Comparison of ENCODE assay signal across 31 cellular contexts in the genomic region with DNA sequence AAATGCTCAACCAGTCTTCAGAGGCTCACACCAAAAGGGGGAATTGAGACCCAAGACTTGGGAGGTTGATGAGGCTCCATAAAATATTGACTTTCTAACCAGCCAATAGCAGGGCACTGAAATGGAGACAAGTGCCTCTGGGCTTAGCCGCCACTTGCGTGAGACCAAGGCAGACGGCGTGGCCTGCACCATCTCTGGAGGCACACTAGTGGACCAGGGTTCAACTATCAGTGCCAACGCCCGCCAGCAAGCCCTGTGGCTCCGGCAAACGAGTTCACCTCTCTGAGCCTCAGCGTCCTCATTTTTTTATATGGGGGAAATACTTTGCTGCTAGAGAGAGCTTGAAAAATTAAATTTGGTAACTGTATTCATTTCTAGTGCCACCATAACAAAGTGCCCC. TPM values are rescaled to one million over a fixed set of nuclear protein-coding genes. Genes with fewer than 3 reads are reported as not detected.
"Had no signal": no experiment of that assay in that cellular context is flagged by ENCODE, and none has a peak within 500 bp of the region (broad histone marks: within the 10 kb centered on the region; RNA-seq: fewer than 3 reads in every experiment).

No MANE protein-coding gene starts in this region.

- H3K4me1 Mint-ChIP-seq: activated CD4-positive, alpha-beta T cell treated with anti-CD3 and anti-CD28 coated beads for 36 hours; activated CD4-positive, alpha-beta T cell treated with anti-CD3 and anti-CD28 coated beads, Interleukin-2, amount 10 ng/mL, durations not matched to agents 24 days and 14 days; activated naive CD4-positive, alpha-beta T cell treated with anti-CD3 and anti-CD28 coated beads, Interleukin-2, amount 50 U/mL, for 24 hours; activated naive CD8-positive, alpha-beta T cell treated with anti-CD3 and anti-CD28 coated beads for 36 hours had no signal

- ATAC-seq: activated CD4-positive, alpha-beta T cell treated with anti-CD3 and anti-CD28 coated beads for 36 hours; activated CD8-positive, alpha-beta memory T cell treated with anti-CD3 and anti-CD28 coated beads, Interleukin-2, amount 10 ng/mL, durations not matched to agents 7 days and 5 days; activated CD8-positive, alpha-beta T cell treated with anti-CD3 and anti-CD28 coated beads, Interleukin-2, amount 10 ng/mL, durations not matched to agents 7 days and 5 days; effector memory CD8-positive, alpha-beta T cell; foreskin keratinocyte; gastrocnemius medialis had no signal

- H3K9me3 Mint-ChIP-seq: activated CD4-positive, alpha-beta memory T cell treated with anti-CD3 and anti-CD28 coated beads for 36 hours; activated CD4-positive, alpha-beta T cell treated with anti-CD3 and anti-CD28 coated beads, Interleukin-2, amount 10 ng/mL, durations not matched to agents 24 days and 14 days; activated naive CD4-positive, alpha-beta T cell treated with anti-CD3 and anti-CD28 coated beads for 36 hours; activated naive CD4-positive, alpha-beta T cell treated with anti-CD3 and anti-CD28 coated beads, Interleukin-2, amount 50 U/mL, for 24 hours; activated naive CD8-positive, alpha-beta T cell treated with anti-CD3 and anti-CD28 coated beads for 36 hours; activated T-helper 1 cell treated with anti-CD3 and anti-CD28 coated beads, Interleukin-12 subunit alpha, Interleukin-12 subunit beta, Interleukin-2, Interleukin-4 antibody, amounts not matched to agents 30 ng/mL and 10 ng/mL and 1 ng/mL, durations not matched to agents 14 hours and 24 hours and 36 hours; activated T-helper 2 cell treated with anti-CD3 and anti-CD28 coated beads, Interferon-gamma antibody, Interleukin-2, Interleukin-4, amounts not matched to agents 10 μg/mL and 5 μg/mL and 100 μg/mL, durations not matched to agents 14 hours and 24 hours and 36 hours; central memory CD8-positive, alpha-beta T cell; effector memory CD8-positive, alpha-beta T cell had no signal

- DNase-seq: activated CD4-positive, alpha-beta memory T cell treated with anti-CD3 and anti-CD28 coated beads for 36 hours; activated CD4-positive, alpha-beta T cell treated with anti-CD3 and anti-CD28 coated beads for 36 hours; activated CD4-positive, alpha-beta T cell treated with anti-CD3 and anti-CD28 coated beads, Interleukin-2, amount 10 ng/mL, durations not matched to agents 24 days and 14 days; activated CD4-positive, CD25-positive, alpha-beta regulatory T cell; activated CD4-positive, CD25-positive, alpha-beta regulatory T cell treated with anti-CD3 and anti-CD28 coated beads, Interleukin-2, amount 50 U/mL, for 72 hours; activated CD8-positive, alpha-beta memory T cell treated with anti-CD3 and anti-CD28 coated beads, Interleukin-2, amount 10 ng/mL, durations not matched to agents 7 days and 5 days; activated CD8-positive, alpha-beta memory T cell treated with anti-CD3 and anti-CD28 coated beads, Interleukin-2, amount 50 U/mL, for 4 hours; activated CD8-positive, alpha-beta T cell treated with anti-CD3 and anti-CD28 coated beads, Interleukin-2, amount 10 ng/mL, durations not matched to agents 7 days and 5 days; activated effector memory CD4-positive, alpha-beta T cell treated with anti-CD3 and anti-CD28 coated beads, Interleukin-2, amount 50 U/mL, for 16 hours; activated naive CD4-positive, alpha-beta T cell treated with anti-CD3 and anti-CD28 coated beads for 36 hours; activated naive CD8-positive, alpha-beta T cell treated with anti-CD3 and anti-CD28 coated beads for 36 hours; activated T-cell treated with anti-CD3 and anti-CD28 coated beads, Interleukin-2, amount 50 U/mL, for 1 hour; activated T-cell treated with anti-CD3 and anti-CD28 coated beads, Interleukin-2, amount 50 U/mL, for 48 hours; amniotic stem cell; anterior cingulate cortex; brain microvascular endothelial cell; cortex of kidney; dermis blood vessel endothelial cell; effector CD4-positive, alpha-beta T cell; effector memory CD8-positive, alpha-beta T cell; erythroblast; foreskin keratinocyte; gastrocnemius medialis; glutamatergic neuron; T-helper 2 cell had no signal

- H3K27ac Mint-ChIP-seq: activated CD4-positive, alpha-beta memory T cell treated with anti-CD3 and anti-CD28 coated beads for 36 hours; activated CD4-positive, alpha-beta T cell treated with anti-CD3 and anti-CD28 coated beads for 36 hours; activated CD4-positive, alpha-beta T cell treated with anti-CD3 and anti-CD28 coated beads, Interleukin-2, amount 10 ng/mL, durations not matched to agents 24 days and 14 days; activated CD8-positive, alpha-beta memory T cell treated with anti-CD3 and anti-CD28 coated beads, Interleukin-2, amount 10 ng/mL, durations not matched to agents 7 days and 5 days; activated CD8-positive, alpha-beta T cell treated with anti-CD3 and anti-CD28 coated beads, Interleukin-2, amount 10 ng/mL, durations not matched to agents 7 days and 5 days; activated naive CD4-positive, alpha-beta T cell treated with anti-CD3 and anti-CD28 coated beads for 36 hours; activated naive CD4-positive, alpha-beta T cell treated with anti-CD3 and anti-CD28 coated beads, Interleukin-2, amount 50 U/mL, for 24 hours; activated naive CD8-positive, alpha-beta T cell treated with anti-CD3 and anti-CD28 coated beads for 36 hours; activated T-helper 1 cell treated with anti-CD3 and anti-CD28 coated beads, Interleukin-12 subunit alpha, Interleukin-12 subunit beta, Interleukin-2, Interleukin-4 antibody, amounts not matched to agents 30 ng/mL and 10 ng/mL and 1 ng/mL, durations not matched to agents 14 hours and 24 hours and 36 hours; activated T-helper 2 cell treated with anti-CD3 and anti-CD28 coated beads, Interferon-gamma antibody, Interleukin-2, Interleukin-4, amounts not matched to agents 10 μg/mL and 5 μg/mL and 100 μg/mL, durations not matched to agents 14 hours and 24 hours and 36 hours; effector memory CD8-positive, alpha-beta T cell had no signal

- H3K4me3 Mint-ChIP-seq: activated CD4-positive, alpha-beta memory T cell treated with anti-CD3 and anti-CD28 coated beads for 36 hours; activated CD4-positive, alpha-beta T cell treated with anti-CD3 and anti-CD28 coated beads for 36 hours; activated CD4-positive, alpha-beta T cell treated with anti-CD3 and anti-CD28 coated beads, Interleukin-2, amount 10 ng/mL, durations not matched to agents 24 days and 14 days; activated CD8-positive, alpha-beta memory T cell treated with anti-CD3 and anti-CD28 coated beads, Interleukin-2, amount 10 ng/mL, durations not matched to agents 7 days and 5 days; activated CD8-positive, alpha-beta T cell treated with anti-CD3 and anti-CD28 coated beads, Interleukin-2, amount 10 ng/mL, durations not matched to agents 7 days and 5 days; activated naive CD4-positive, alpha-beta T cell treated with anti-CD3 and anti-CD28 coated beads for 36 hours; activated naive CD4-positive, alpha-beta T cell treated with anti-CD3 and anti-CD28 coated beads, Interleukin-2, amount 50 U/mL, for 24 hours; activated naive CD8-positive, alpha-beta T cell treated with anti-CD3 and anti-CD28 coated beads for 36 hours; activated T-helper 1 cell treated with anti-CD3 and anti-CD28 coated beads, Interleukin-12 subunit alpha, Interleukin-12 subunit beta, Interleukin-2, Interleukin-4 antibody, amounts not matched to agents 30 ng/mL and 10 ng/mL and 1 ng/mL, durations not matched to agents 14 hours and 24 hours and 36 hours; central memory CD8-positive, alpha-beta T cell; effector memory CD8-positive, alpha-beta T cell had no signal

- H3K27me3 Mint-ChIP-seq: activated CD4-positive, alpha-beta T cell treated with anti-CD3 and anti-CD28 coated beads, Interleukin-2, amount 10 ng/mL, durations not matched to agents 24 days and 14 days had no signal

- H3K36me3 Mint-ChIP-seq: activated CD4-positive, alpha-beta memory T cell treated with anti-CD3 and anti-CD28 coated beads for 36 hours; activated CD8-positive, alpha-beta memory T cell treated with anti-CD3 and anti-CD28 coated beads, Interleukin-2, amount 10 ng/mL, durations not matched to agents 7 days and 5 days; activated naive CD4-positive, alpha-beta T cell treated with anti-CD3 and anti-CD28 coated beads, Interleukin-2, amount 50 U/mL, for 24 hours; activated naive CD8-positive, alpha-beta T cell treated with anti-CD3 and anti-CD28 coated beads for 36 hours had no signal

RNA-seq across cellular contexts. Expression of gene PPP2R2C, which starts 50.3 kb away (rescaled TPM):
- total RNA-seq: activated CD4-positive, alpha-beta memory T cell treated with anti-CD3 and anti-CD28 coated beads for 36 hours; activated CD4-positive, alpha-beta T cell treated with anti-CD3 and anti-CD28 coated beads, Interleukin-2, amount 10 ng/mL, durations not matched to agents 24 days and 14 days; activated CD8-positive, alpha-beta memory T cell treated with anti-CD3 and anti-CD28 coated beads for 36 hours; activated CD8-positive, alpha-beta memory T cell treated with anti-CD3 and anti-CD28 coated beads, Interleukin-2, amount 10 ng/mL, durations not matched to agents 7 days and 5 days; activated CD8-positive, alpha-beta T cell treated with anti-CD3 and anti-CD28 coated beads, Interleukin-2, amount 10 ng/mL, durations not matched to agents 7 days and 5 days; activated naive CD4-positive, alpha-beta T cell treated with anti-CD3 and anti-CD28 coated beads for 36 hours; activated naive CD8-positive, alpha-beta T cell treated with anti-CD3 and anti-CD28 coated beads for 36 hours; activated T-helper 1 cell treated with anti-CD3 and anti-CD28 coated beads, Interleukin-12 subunit alpha, Interleukin-12 subunit beta, Interleukin-2, Interleukin-4 antibody, amounts not matched to agents 30 ng/mL and 10 ng/mL and 1 ng/mL, durations not matched to agents 14 hours and 24 hours and 36 hours; activated T-helper 2 cell treated with anti-CD3 and anti-CD28 coated beads, Interferon-gamma antibody, Interleukin-2, Interleukin-4, amounts not matched to agents 10 μg/mL and 5 μg/mL and 100 μg/mL, durations not matched to agents 14 hours and 24 hours and 36 hours; T-helper 1 cell treated with Interleukin-12 subunit alpha and Interleukin-12 subunit beta and Interleukin-4 antibody, amounts not matched to agents 30 ng/mL and 1 ng/mL, for 36 hours had no signal
